1 cellular context compared by ENCODE assay signal in the genomic region with DNA sequence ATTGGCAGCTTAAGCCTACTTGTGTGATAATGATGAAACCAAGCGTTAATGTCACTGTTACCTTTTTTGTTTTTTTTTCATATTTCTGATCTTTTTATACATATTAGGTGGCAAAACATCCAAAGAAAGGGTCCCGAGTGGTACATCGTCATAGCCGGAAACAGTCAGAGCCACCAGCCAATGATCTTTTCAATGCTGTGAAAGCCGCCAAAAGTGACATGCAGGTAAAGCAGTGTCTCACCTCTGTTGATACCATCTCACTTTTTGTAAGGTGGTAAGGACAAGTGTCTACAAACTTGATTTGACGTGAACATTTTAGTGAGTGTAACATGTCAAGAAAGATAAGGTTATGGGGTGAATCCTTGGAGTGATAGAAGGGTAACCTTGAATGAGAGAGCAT. TPM values are rescaled to one million over a fixed set of nuclear protein-coding genes. Genes with fewer than 3 reads are reported as not detected.
"Had no signal": no experiment of that assay in that cellular context is flagged by ENCODE, and none has a peak within 500 bp of the region (broad histone marks: within the 10 kb centered on the region; RNA-seq: fewer than 3 reads in every experiment).

No MANE protein-coding gene starts in this region.

RNA-seq across cellular contexts. Expression of gene STAG3, which starts 4.9 kb away (rescaled TPM):
- total RNA-seq: vagina had no signal
